24 cellular contexts compared by ENCODE assay signal in the genomic region with DNA sequence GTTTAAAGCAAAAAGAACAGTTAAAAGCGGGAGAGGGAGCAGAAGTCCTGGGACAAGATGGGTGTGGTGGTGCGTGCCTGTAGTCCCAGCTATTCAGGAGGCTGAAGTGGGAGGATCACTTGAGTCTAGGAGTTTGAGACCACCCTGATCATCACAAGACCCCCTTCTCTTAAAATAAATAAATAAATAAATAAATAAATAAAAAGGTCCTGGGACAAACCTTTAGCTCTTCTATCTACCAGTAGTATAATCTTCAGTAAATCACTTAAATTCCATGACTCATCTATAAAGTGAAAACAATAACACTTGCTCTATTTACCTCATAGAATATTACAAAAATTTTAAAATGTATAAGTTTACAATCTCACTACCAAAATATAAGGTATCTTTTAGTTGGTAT. TPM values are rescaled to one million over a fixed set of nuclear protein-coding genes. Genes with fewer than 3 reads are reported as not detected.
"Had no signal": no experiment of that assay in that cellular context is flagged by ENCODE, and none has a peak within 500 bp of the region (broad histone marks: within the 10 kb centered on the region; RNA-seq: fewer than 3 reads in every experiment).

No MANE protein-coding gene starts in this region.

- H3K36me3 Mint-ChIP-seq: naive B cell had no signal

- H3K9me3 Mint-ChIP-seq: naive B cell, type B pancreatic cell had no signal

- H3K27ac ChIP-seq: dorsolateral prefrontal cortex, heart left ventricle, neutrophil, ovary, right atrium auricular region, sigmoid colon, skin epidermis, thoracic aorta had no signal

- H3K27me3 ChIP-seq: dorsolateral prefrontal cortex, heart left ventricle, neutrophil, ovary, right atrium auricular region, sigmoid colon, stomach had no signal

- H3K4me3 ChIP-seq: dorsolateral prefrontal cortex, heart left ventricle, ovary, right atrium auricular region, sigmoid colon, skin epidermis, stomach, thoracic aorta had no signal

- H3K9me3 ChIP-seq: heart left ventricle, neutrophil, ovary, right atrium auricular region, sigmoid colon, stomach, thoracic aorta had no signal

- H3K36me3 ChIP-seq: ovary, right atrium auricular region, thoracic aorta had no signal

- H3K4me3 Mint-ChIP-seq: naive B cell, type B pancreatic cell had no signal

- H3K27me3 Mint-ChIP-seq: naive B cell, type B pancreatic cell had no signal

- DNase-seq: cortex of kidney; dorsolateral prefrontal cortex; effector CD8-positive, alpha-beta T cell; heart left ventricle; hippocampal formation; kidney glomerular epithelial cell; mesendoderm; naive B cell; ovary; sigmoid colon; stimulated activated CD4-positive, alpha-beta T cell treated with anti-CD3 and anti-CD28 coated beads, Interleukin-2, amount 100 ng/mL, for 24 hours; stimulated activated naive CD4-positive, alpha-beta T cell; stomach had no signal

RNA-seq across cellular contexts. Expression of a gene that starts 37.9 kb away (rescaled TPM):
- total RNA-seq: lung microvascular endothelial cell, thoracic aorta had no signal

RNA-seq across cellular contexts. Expression of a gene that starts 46.8 kb away (rescaled TPM):
- total RNA-seq: frontal cortex, glomerular endothelial cell, heart left ventricle, liver, lung microvascular endothelial cell, thoracic aorta had no signal

RNA-seq across cellular contexts. Expression of a gene that starts 57.9 kb away (rescaled TPM):
- total RNA-seq: fibroblast of lung, glomerular endothelial cell, liver, lung microvascular endothelial cell, posterior vena cava, sigmoid colon had no signal
